In genomic region chr17:60472449-60472848, GRCh38 we compare ENCODE assay signal across 33 cellular contexts. TPM values are rescaled to one million over a fixed set of nuclear protein-coding genes. Genes with fewer than 3 reads are reported as not detected.
"Had no signal": no experiment of that assay in that cellular context is flagged by ENCODE, and none has a peak within 500 bp of the region (broad histone marks: within the 10 kb centered on the region; RNA-seq: fewer than 3 reads in every experiment).

No MANE protein-coding gene starts in this region.

- H3K4me3 ChIP-seq: ascending aorta, breast epithelium, cardiac muscle cell, colonic mucosa had no signal

- H3K27me3 ChIP-seq: ascending aorta, breast epithelium, cardiac muscle cell, colonic mucosa had no signal

- ATAC-seq: activated CD4-positive, CD25-positive, alpha-beta regulatory T cell treated with anti-CD3 and anti-CD28 coated beads, Interleukin-2, amount 50 U/mL, for 24 hours; activated naive CD4-positive, alpha-beta T cell treated with anti-CD3 and anti-CD28 coated beads, Interleukin-2, amount 50 U/mL, for 72 hours; activated T-cell treated with anti-CD3 and anti-CD28 coated beads, Interleukin-2, amount 50 U/mL, for 72 hours; esophagus mucosa; T-helper 17 cell had no signal

- H3K9me3 ChIP-seq: ascending aorta, breast epithelium, colonic mucosa had no signal

- H3K4me1 ChIP-seq: breast epithelium, colonic mucosa had no signal

- FAIRE-seq: frontal cortex had no signal

- H3K27ac Mint-ChIP-seq: activated B cell treated with CpG ODN at 0.5 μM for 24 hours; activated CD4-positive, alpha-beta memory T cell treated with anti-CD3 and anti-CD28 coated beads, Interleukin-2, amount 10 ng/mL, durations not matched to agents 7 days and 5 days; activated CD4-positive, alpha-beta T cell treated with anti-CD3 and anti-CD28 coated beads, Interleukin-2, amount 10 ng/mL, durations not matched to agents 7 days and 5 days; activated naive CD4-positive, alpha-beta T cell treated with anti-CD3 and anti-CD28 coated beads, Interleukin-2, amount 10 ng/mL, durations not matched to agents 7 days and 5 days; activated naive CD8-positive, alpha-beta T cell treated with anti-CD3 and anti-CD28 coated beads, Interleukin-2, amount 10 ng/mL, durations not matched to agents 7 days and 5 days; activated T-cell treated with anti-CD3 and anti-CD28 coated beads, Interleukin-2, amount 50 U/mL, for 24 hours; endodermal cell; T-helper 17 cell; T-helper 2 cell treated with Interferon-gamma antibody and Interleukin-4, amounts not matched to agents 5 μg/mL and 100 μg/mL, for 36 hours had no signal

- H3K9me3 Mint-ChIP-seq: activated B cell treated with CpG ODN at 0.5 μM for 24 hours; activated CD4-positive, alpha-beta memory T cell treated with anti-CD3 and anti-CD28 coated beads, Interleukin-2, amount 10 ng/mL, durations not matched to agents 7 days and 5 days; activated naive CD4-positive, alpha-beta T cell treated with anti-CD3 and anti-CD28 coated beads, Interleukin-2, amount 10 ng/mL, durations not matched to agents 7 days and 5 days; activated T-cell treated with anti-CD3 and anti-CD28 coated beads, Interleukin-2, amount 50 U/mL, for 24 hours had no signal

- DNase-seq: activated B cell treated with CpG ODN at 0.5 μM for 24 hours; activated CD4-positive, alpha-beta memory T cell treated with anti-CD3 and anti-CD28 coated beads, Interleukin-2, amount 10 ng/mL, durations not matched to agents 7 days and 5 days; activated CD4-positive, alpha-beta T cell treated with anti-CD3 and anti-CD28 coated beads, Interleukin-2, amount 10 ng/mL, durations not matched to agents 7 days and 5 days; activated CD4-positive, alpha-beta T cell treated with anti-CD3 and anti-CD28 coated beads, Interleukin-2, amount 50 U/mL, for 4 hours; activated CD8-positive, alpha-beta memory T cell treated with anti-CD3 and anti-CD28 coated beads, Interleukin-2, amount 50 U/mL, for 48 hours; activated gamma-delta T cell; activated naive CD4-positive, alpha-beta T cell; activated naive CD4-positive, alpha-beta T cell treated with anti-CD3 and anti-CD28 coated beads, Interleukin-2, amount 10 ng/mL, durations not matched to agents 7 days and 5 days; activated naive CD8-positive, alpha-beta T cell treated with anti-CD3 and anti-CD28 coated beads, Interleukin-2, amount 10 ng/mL, durations not matched to agents 7 days and 5 days; activated T-cell treated with anti-CD3 and anti-CD28 coated beads for 4 hours; activated T-cell treated with anti-CD3 and anti-CD28 coated beads, Interleukin-2, amount 50 U/mL, for 24 hours; activated T-cell treated with anti-CD3 and anti-CD28 coated beads, Interleukin-2, amount 50 U/mL, for 72 hours; central memory CD4-positive, alpha-beta T cell; cerebellar nuclear complex; colonic mucosa; effector CD8-positive, alpha-beta T cell; endodermal cell; foreskin fibroblast; head of caudate nucleus; T-helper 1 cell; T-helper 17 cell; T1000; WERI-Rb-1 had no signal

- H3K27me3 Mint-ChIP-seq: activated B cell treated with CpG ODN at 0.5 μM for 24 hours; activated CD4-positive, alpha-beta memory T cell treated with anti-CD3 and anti-CD28 coated beads, Interleukin-2, amount 10 ng/mL, durations not matched to agents 7 days and 5 days; activated CD4-positive, alpha-beta T cell treated with anti-CD3 and anti-CD28 coated beads, Interleukin-2, amount 10 ng/mL, durations not matched to agents 7 days and 5 days; activated naive CD4-positive, alpha-beta T cell treated with anti-CD3 and anti-CD28 coated beads, Interleukin-2, amount 10 ng/mL, durations not matched to agents 7 days and 5 days; activated naive CD8-positive, alpha-beta T cell treated with anti-CD3 and anti-CD28 coated beads, Interleukin-2, amount 10 ng/mL, durations not matched to agents 7 days and 5 days; activated T-cell treated with anti-CD3 and anti-CD28 coated beads, Interleukin-2, amount 50 U/mL, for 24 hours; T-helper 17 cell had no signal

- H3K27ac ChIP-seq: ascending aorta, breast epithelium, cardiac muscle cell, colonic mucosa, WERI-Rb-1 had no signal

- H3K4me3 Mint-ChIP-seq: activated B cell treated with CpG ODN at 0.5 μM for 24 hours; activated CD4-positive, alpha-beta memory T cell treated with anti-CD3 and anti-CD28 coated beads, Interleukin-2, amount 10 ng/mL, durations not matched to agents 7 days and 5 days; activated CD4-positive, alpha-beta T cell treated with anti-CD3 and anti-CD28 coated beads, Interleukin-2, amount 10 ng/mL, durations not matched to agents 7 days and 5 days; activated naive CD4-positive, alpha-beta T cell treated with anti-CD3 and anti-CD28 coated beads, Interleukin-2, amount 10 ng/mL, durations not matched to agents 7 days and 5 days; activated naive CD8-positive, alpha-beta T cell treated with anti-CD3 and anti-CD28 coated beads, Interleukin-2, amount 10 ng/mL, durations not matched to agents 7 days and 5 days; activated T-cell treated with anti-CD3 and anti-CD28 coated beads, Interleukin-2, amount 50 U/mL, for 24 hours; activated T-cell treated with anti-CD3 and anti-CD28 coated beads, Interleukin-2, amount 50 U/mL, for 72 hours; brain; endodermal cell; T-helper 17 cell; T-helper 2 cell treated with Interferon-gamma antibody and Interleukin-4, amounts not matched to agents 5 μg/mL and 100 μg/mL, for 36 hours had no signal

- H3K36me3 ChIP-seq: breast epithelium, colonic mucosa had no signal

- H3K4me1 Mint-ChIP-seq: activated B cell treated with CpG ODN at 0.5 μM for 24 hours, endodermal cell had no signal

RNA-seq across cellular contexts. Expression of gene CHCT1, which starts 50.2 kb away (rescaled TPM):
- total RNA-seq: activated CD4-positive, alpha-beta memory T cell treated with anti-CD3 and anti-CD28 coated beads, Interleukin-2, amount 10 ng/mL, durations not matched to agents 7 days and 5 days; activated CD4-positive, alpha-beta T cell treated with anti-CD3 and anti-CD28 coated beads, Interleukin-2, amount 10 ng/mL, durations not matched to agents 7 days and 5 days; activated naive CD8-positive, alpha-beta T cell treated with anti-CD3 and anti-CD28 coated beads, Interleukin-2, amount 10 ng/mL, durations not matched to agents 7 days and 5 days; ascending aorta; cardiac muscle cell; colonic mucosa; endodermal cell; epithelial cell of proximal tubule; esophagus mucosa; frontal cortex; T-helper 17 cell had no signal
- polyA plus RNA-seq: cardiac muscle cell had no signal
